In genomic region chr2:196277002-196277401, GRCh38 we compare ENCODE assay signal across 7 cellular contexts.
A peak's percentile ranks its signal among the peaks of the same experiment; 100 is the strongest.
DNase-seq lines count a peak whose midpoint lies in the region; ATAC-seq and TF ChIP-seq lines count a peak whose summit lies in the region.

No MANE protein-coding gene starts in this region.

- peaks cover 61% of the 10 kb centered on the region for H3K4me1 Mint-ChIP-seq in activated naive CD4-positive, alpha-beta T cell treated with anti-CD3 and anti-CD28 coated beads, Interleukin-2, amount 50 U/mL, for 24 hours

- no peaks in the 10 kb centered on the region for H3K9me3 Mint-ChIP-seq in activated naive CD4-positive, alpha-beta T cell treated with anti-CD3 and anti-CD28 coated beads, Interleukin-2, amount 50 U/mL, for 24 hours

- intact Hi-C loops in posterior vena cava (cut with DNase I) = no loop called here

- in situ Hi-C loops in KBM-7 (cut with MboI; ENCODE audit: low pct_unique_long_range_greater_than_20kb, low sequenced_read_pairs) = no loop called here

- H3K4me3 Mint-ChIP-seq in activated naive CD4-positive, alpha-beta T cell treated with anti-CD3 and anti-CD28 coated beads, Interleukin-2, amount 50 U/mL, for 24 hours = peak overlapping the region; percentile 31

- H3K27ac Mint-ChIP-seq in activated naive CD4-positive, alpha-beta T cell treated with anti-CD3 and anti-CD28 coated beads, Interleukin-2, amount 50 U/mL, for 24 hours = peak overlapping the region; percentile 68

- H3K36me3 Mint-ChIP-seq in activated naive CD4-positive, alpha-beta T cell treated with anti-CD3 and anti-CD28 coated beads, Interleukin-2, amount 50 U/mL, for 24 hours = no peaks in the 10 kb centered on the region

- H3K27me3 Mint-ChIP-seq in activated naive CD4-positive, alpha-beta T cell treated with anti-CD3 and anti-CD28 coated beads, Interleukin-2, amount 50 U/mL, for 24 hours = no peaks in the 10 kb centered on the region

- TF ChIP-seq CTCF in GM12872 (IDR thresholded peaks at IDR 0.05; ENCODE audit: insufficient read depth, low read depth, low read length) = peak; percentile 65

- ATAC-seq in left lobe of liver = peak; percentile 52
- ATAC-seq in HG02970 (IDR thresholded peaks at IDR 0.05; ENCODE audit: low FRiP score, unreplicated experiment) = no peak

- DNase-seq in KBM-7 (peak; percentile 78), left lobe of liver (ENCODE audit: low spot score) (no peak), NCI-H1436 treated with DMSO at 0.1 percent for 48 hours (lab: John Stamatoyannopoulos, UW) (no peak), posterior vena cava (ENCODE audit: low spot score) (no peak)
